In genomic region chr17:76734080-76734840, GRCh38 we compare ENCODE assay signal across 8 cellular contexts. TPM values are rescaled to one million over a fixed set of nuclear protein-coding genes. Genes with fewer than 3 reads are reported as not detected.
DNase-seq lines count a peak whose midpoint lies in the region; ATAC-seq lines count a peak whose summit lies in the region.

No MANE protein-coding gene starts in this region.

- no peaks in the 10 kb centered on the region for H3K9me3 Mint-ChIP-seq in activated naive CD8-positive, alpha-beta T cell treated with anti-CD3 and anti-CD28 coated beads for 36 hours
- H3K9me3 Mint-ChIP-seq in memory B cell, result no peaks in the 10 kb centered on the region

- H3K27ac ChIP-seq in BLaER1, result peak overlapping the region; percentile 98

- H3K27me3 Mint-ChIP-seq in activated naive CD8-positive, alpha-beta T cell treated with anti-CD3 and anti-CD28 coated beads for 36 hours, result peaks cover 7% of the 10 kb centered on the region
- no peaks in the 10 kb centered on the region for H3K27me3 Mint-ChIP-seq in memory B cell

- no peak for ATAC-seq in memory B cell (ENCODE audit: low read depth)
- no peak for ATAC-seq in GM19463 (IDR thresholded peaks at IDR 0.05; ENCODE audit: unreplicated experiment)

- peaks cover 65% of the 10 kb centered on the region for H4K20me1 ChIP-seq in BLaER1

- no peaks in the 10 kb centered on the region for H3K9me3 ChIP-seq in BLaER1

- peaks cover 49% of the 10 kb centered on the region for H3K4me1 Mint-ChIP-seq in activated naive CD8-positive, alpha-beta T cell treated with anti-CD3 and anti-CD28 coated beads for 36 hours
- H3K4me1 Mint-ChIP-seq in memory B cell, result peaks cover 31% of the 10 kb centered on the region

- peak overlapping the region; percentile 94 for H3K27ac Mint-ChIP-seq in activated naive CD8-positive, alpha-beta T cell treated with anti-CD3 and anti-CD28 coated beads for 36 hours
- peak overlapping the region; percentile 99 for H3K27ac Mint-ChIP-seq in memory B cell

- H3K4me3 ChIP-seq in BLaER1, result peak overlapping the region; percentile 89
- peak overlapping the region; percentile 97 for H3K4me3 ChIP-seq in Jurkat, Clone E6-1 (ENCODE audit: low read length)

- peaks cover 69% of the 10 kb centered on the region for H3K36me3 ChIP-seq in BLaER1

- H3K27me3 ChIP-seq in BLaER1, result no peaks in the 10 kb centered on the region

- peak overlapping the region; percentile 90 for H3K4me2 ChIP-seq in BLaER1

- H3K4me1 ChIP-seq in BLaER1, result peaks cover 59% of the 10 kb centered on the region

- peak overlapping the region; percentile 94 for H3K4me3 Mint-ChIP-seq in activated naive CD8-positive, alpha-beta T cell treated with anti-CD3 and anti-CD28 coated beads for 36 hours
- peak overlapping the region; percentile 89 for H3K4me3 Mint-ChIP-seq in memory B cell

- peaks cover 65% of the 10 kb centered on the region for H3K36me3 Mint-ChIP-seq in activated naive CD8-positive, alpha-beta T cell treated with anti-CD3 and anti-CD28 coated beads for 36 hours
- peaks cover 24% of the 10 kb centered on the region for H3K36me3 Mint-ChIP-seq in memory B cell

- DNase-seq in Jurkat, Clone E6-1 (ENCODE audit: low read depth, low spot score), result no peak
- DNase-seq in activated naive CD8-positive, alpha-beta T cell treated with anti-CD3 and anti-CD28 coated beads for 36 hours, result no peak
- no peak for DNase-seq in memory B cell (ENCODE audit: low spot score in 2 of 2)
- no peak for DNase-seq in NCI-H1105 treated with DMSO at 0.1 percent for 48 hours (lab: John Stamatoyannopoulos, UW)
- no peak for DNase-seq in activated CD4-positive, CD25-positive, alpha-beta regulatory T cell (lab: John Stamatoyannopoulos, UW)
- DNase-seq in DMS79 treated with DMSO at 0.1 percent for 48 hours (lab: John Stamatoyannopoulos, UW), result no peak

- peak overlapping the region; percentile 98 for H3K9ac ChIP-seq in BLaER1

RNA-seq across cellular contexts. Expression of gene SRSF2, which starts 2.9 kb away (rescaled TPM):
- 521 TPM for polyA plus RNA-seq in Jurkat, Clone E6-1 (2012; ENCODE audit: insufficient read depth, insufficient read length)
- total RNA-seq in activated naive CD8-positive, alpha-beta T cell treated with anti-CD3 and anti-CD28 coated beads for 36 hours, result 100 to 1,000 TPM; 549 to 571 TPM

RNA-seq across cellular contexts. Expression of gene MFSD11, which starts 3.7 kb away (rescaled TPM):
- polyA plus RNA-seq in Jurkat, Clone E6-1 (2012; ENCODE audit: insufficient read depth, insufficient read length), result 18.8 TPM
- total RNA-seq in activated naive CD8-positive, alpha-beta T cell treated with anti-CD3 and anti-CD28 coated beads for 36 hours, result 10 to 100 TPM; 14.4 to 16.0 TPM

RNA-seq across cellular contexts. Expression of gene METTL23, which starts 7.6 kb away (rescaled TPM):
- 46.9 TPM for polyA plus RNA-seq in Jurkat, Clone E6-1 (2012; ENCODE audit: insufficient read depth, insufficient read length)
- 10 to 100 TPM; 30.0 to 30.6 TPM for total RNA-seq in activated naive CD8-positive, alpha-beta T cell treated with anti-CD3 and anti-CD28 coated beads for 36 hours

RNA-seq across cellular contexts. Expression of gene JMJD6, which starts 7.9 kb away (rescaled TPM):
- 31.4 TPM for polyA plus RNA-seq in Jurkat, Clone E6-1 (2012; ENCODE audit: insufficient read depth, insufficient read length)
- 10 to 100 TPM; 54.6 to 55.8 TPM for total RNA-seq in activated naive CD8-positive, alpha-beta T cell treated with anti-CD3 and anti-CD28 coated beads for 36 hours

RNA-seq across cellular contexts. Expression of gene MXRA7, which starts 23.5 kb away (rescaled TPM):
- polyA plus RNA-seq in Jurkat, Clone E6-1 (2012; ENCODE audit: insufficient read depth, insufficient read length), result 26.3 TPM
- 10 to 100 TPM; 13.7 to 14.8 TPM for total RNA-seq in activated naive CD8-positive, alpha-beta T cell treated with anti-CD3 and anti-CD28 coated beads for 36 hours
